Comparison of ENCODE assay signal across 1 cellular context in genomic region chr16:87383522-87384161, GRCh38.
TF ChIP-seq lines count a peak whose summit lies in the region.

Gene FBXO31, minus strand, starts transcription at chr16:87383776. Its CDS starts 32 bp downstream, at chr16:87383744.

TF ChIP-seq in HepG2, 621 proteins besides CTCF, POLR2A, EP300 and RAD21 (continued from another document and continues in another):
- peak; percentile 72 for TF ChIP-seq NR2C2 (CRISPR knock-in tag; IDR thresholded peaks at IDR 0.05; ENCODE audit: borderline replicate concordance)
- no peak for TF ChIP-seq ASH2L (IDR thresholded peaks at IDR 0.05; ENCODE audit: insufficient read length, low read depth, low read length)
- TF ChIP-seq ZNF20 (CRISPR knock-in tag; IDR thresholded peaks at IDR 0.05), result no peak
- TF ChIP-seq SP140L (CRISPR knock-in tag; IDR thresholded peaks at IDR 0.05; ENCODE audit: borderline replicate concordance), result peak; percentile 91; the same call in 1 of the 2 replicates
- peak; percentile 77 for TF ChIP-seq ZNF12 (CRISPR knock-in tag; IDR thresholded peaks at IDR 0.05)
- peak; percentile 82; the same call in 1 of the 2 replicates for TF ChIP-seq GPN1 (CRISPR knock-in tag; IDR thresholded peaks at IDR 0.05; ENCODE audit: borderline replicate concordance)
- TF ChIP-seq NFYB (CRISPR knock-in tag; IDR thresholded peaks at IDR 0.05), result peak; percentile 49
- 0 out of 2 replicates have a peak, but pooled peaks have one; percentile 82 for TF ChIP-seq RFXANK (CRISPR knock-in tag; IDR thresholded peaks at IDR 0.05)
- no peak for TF ChIP-seq ZNF432 (CRISPR knock-in tag; IDR thresholded peaks at IDR 0.05; ENCODE audit: borderline replicate concordance)
- TF ChIP-seq ZNF792 (CRISPR knock-in tag; IDR thresholded peaks at IDR 0.05), result peak; percentile 84
- no peak for TF ChIP-seq GFI1 (CRISPR knock-in tag; IDR thresholded peaks at IDR 0.05; ENCODE audit: borderline replicate concordance)
- TF ChIP-seq SMC3 (IDR thresholded peaks at IDR 0.05; ENCODE audit: low read length), result no peak
- no peak for TF ChIP-seq FOXA1 (IDR thresholded peaks at IDR 0.05)
- TF ChIP-seq FOXA1 (CRISPR knock-in tag; IDR thresholded peaks at IDR 0.05), result no peak; the same call in 1 of the 2 replicates
- TF ChIP-seq NFYC (CRISPR knock-in tag; IDR thresholded peaks at IDR 0.05), result peak; percentile 59
- TF ChIP-seq PHF8 (CRISPR knock-in tag; IDR thresholded peaks at IDR 0.05), result no peak; the same call in 1 of the 2 replicates
- peak; percentile 79 for TF ChIP-seq FOSL2 (CRISPR knock-in tag; IDR thresholded peaks at IDR 0.05)
- peak; percentile 81 for TF ChIP-seq DRAP1 (CRISPR knock-in tag; IDR thresholded peaks at IDR 0.05)
- TF ChIP-seq ZNF563 (CRISPR knock-in tag; IDR thresholded peaks at IDR 0.05), result peak; percentile 33; the same call in 1 of the 2 replicates
- peak; percentile 88 for TF ChIP-seq ZSCAN31 (CRISPR knock-in tag; IDR thresholded peaks at IDR 0.05; ENCODE audit: low read depth)
- TF ChIP-seq ZBTB25 (CRISPR knock-in tag; IDR thresholded peaks at IDR 0.05), result peak; percentile 99
- TF ChIP-seq MED1 (CRISPR knock-in tag; IDR thresholded peaks at IDR 0.05), result peak; percentile 89
- peak; percentile 3; the same call in 1 of the 2 replicates for TF ChIP-seq IRX3 (CRISPR knock-in tag; IDR thresholded peaks at IDR 0.05; ENCODE audit: borderline replicate concordance, low read depth)
- TF ChIP-seq ZNF704 (CRISPR knock-in tag; IDR thresholded peaks at IDR 0.05; ENCODE audit: borderline replicate concordance), result no peak; the same call in 1 of the 2 replicates
- TF ChIP-seq HMG20B (CRISPR knock-in tag; conservative IDR thresholded peaks at IDR 0.05), result peak; percentile 66; the same call in 1 of the 2 replicates
- TF ChIP-seq ZBTB21 (CRISPR knock-in tag; IDR thresholded peaks at IDR 0.05), result peak; percentile 76
- no peak for TF ChIP-seq SMAD9 (CRISPR knock-in tag; IDR thresholded peaks at IDR 0.05)
- TF ChIP-seq ZNF281 (CRISPR knock-in tag; IDR thresholded peaks at IDR 0.05; ENCODE audit: borderline replicate concordance), result peak; percentile 59; the same call in 1 of the 2 replicates
- TF ChIP-seq MNT (IDR thresholded peaks at IDR 0.05), result peak; percentile 41
- TF ChIP-seq SP2 (CRISPR knock-in tag; IDR thresholded peaks at IDR 0.05), result no peak
- TF ChIP-seq GTF3A (CRISPR knock-in tag; conservative IDR thresholded peaks at IDR 0.05), result peak; percentile 97
- no peak for TF ChIP-seq POLR2G (IDR thresholded peaks at IDR 0.05; ENCODE audit: low read depth, low read length)
- TF ChIP-seq ZNF513 (CRISPR knock-in tag; conservative IDR thresholded peaks at IDR 0.05), result peak; percentile 88; the same call in 1 of the 2 replicates
- TF ChIP-seq ARNT2 (CRISPR knock-in tag; IDR thresholded peaks at IDR 0.05; ENCODE audit: low read depth), result no peak; the same call in 1 of the 2 replicates
- TF ChIP-seq ETV6 (CRISPR knock-in tag; conservative IDR thresholded peaks at IDR 0.05), result peak; percentile 63; the same call in 1 of the 2 replicates
- peak; percentile 76 for TF ChIP-seq SRSF1 (optimal IDR thresholded peaks at IDR 0.05; ENCODE audit: low read depth, low read length)
- no peak for TF ChIP-seq GABPA (IDR thresholded peaks at IDR 0.05; ENCODE audit: low read depth, low read length)
- peak; percentile 76 for TF ChIP-seq GABPA (CRISPR knock-in tag; IDR thresholded peaks at IDR 0.05; ENCODE audit: low read depth)
- no peak for TF ChIP-seq HNRNPLL (IDR thresholded peaks at IDR 0.05; ENCODE audit: low read depth, low read length, poor library complexity, severe bottlenecking)
- peak; percentile 92 for TF ChIP-seq E2F2 (CRISPR knock-in tag; IDR thresholded peaks at IDR 0.05; ENCODE audit: borderline replicate concordance)
- TF ChIP-seq SAP130 (CRISPR knock-in tag; IDR thresholded peaks at IDR 0.05; ENCODE audit: low read depth), result peak; percentile 94
- TF ChIP-seq CEBPZ (IDR thresholded peaks at IDR 0.05; ENCODE audit: low read length), result no peak
- peak; percentile 28; the same call in 1 of the 2 replicates for TF ChIP-seq FOXK2 (IDR thresholded peaks at IDR 0.05)
- TF ChIP-seq PHF21A (CRISPR knock-in tag; IDR thresholded peaks at IDR 0.05), result peak; percentile 92
- peak; percentile 81; the same call in 1 of the 2 replicates for TF ChIP-seq ZNF691 (CRISPR knock-in tag; IDR thresholded peaks at IDR 0.05; ENCODE audit: borderline replicate concordance, low read depth)
- TF ChIP-seq ZNF3 (CRISPR knock-in tag; IDR thresholded peaks at IDR 0.05), result no peak; the same call in 1 of the 2 replicates
- no peak for TF ChIP-seq IKZF1 (IDR thresholded peaks at IDR 0.05)
- peak; percentile 91 for TF ChIP-seq CBFB (CRISPR knock-in tag; IDR thresholded peaks at IDR 0.05)
- no peak for TF ChIP-seq ZNF562 (CRISPR knock-in tag; IDR thresholded peaks at IDR 0.05; ENCODE audit: borderline replicate concordance)
- peak; percentile 92 for TF ChIP-seq ZC3H13 (CRISPR knock-in tag; IDR thresholded peaks at IDR 0.05)
- TF ChIP-seq HMGA1 (CRISPR knock-in tag; conservative IDR thresholded peaks at IDR 0.05), result no peak
- peak; percentile 100 for TF ChIP-seq HMGXB4 (CRISPR knock-in tag; IDR thresholded peaks at IDR 0.05; ENCODE audit: borderline replicate concordance in 1 of 2, low read depth in 1 of 2)
- TF ChIP-seq ZNF644 (CRISPR knock-in tag; IDR thresholded peaks at IDR 0.05; ENCODE audit: low read depth), result no peak
- peak; percentile 94 for TF ChIP-seq KLF11 (CRISPR knock-in tag; IDR thresholded peaks at IDR 0.05)
- TF ChIP-seq RFX5 (IDR thresholded peaks at IDR 0.05; ENCODE audit: low read depth, low read length), result no peak
- no peak for TF ChIP-seq NFE2L1 (CRISPR knock-in tag; IDR thresholded peaks at IDR 0.05; ENCODE audit: borderline replicate concordance)
